In the genomic region with DNA sequence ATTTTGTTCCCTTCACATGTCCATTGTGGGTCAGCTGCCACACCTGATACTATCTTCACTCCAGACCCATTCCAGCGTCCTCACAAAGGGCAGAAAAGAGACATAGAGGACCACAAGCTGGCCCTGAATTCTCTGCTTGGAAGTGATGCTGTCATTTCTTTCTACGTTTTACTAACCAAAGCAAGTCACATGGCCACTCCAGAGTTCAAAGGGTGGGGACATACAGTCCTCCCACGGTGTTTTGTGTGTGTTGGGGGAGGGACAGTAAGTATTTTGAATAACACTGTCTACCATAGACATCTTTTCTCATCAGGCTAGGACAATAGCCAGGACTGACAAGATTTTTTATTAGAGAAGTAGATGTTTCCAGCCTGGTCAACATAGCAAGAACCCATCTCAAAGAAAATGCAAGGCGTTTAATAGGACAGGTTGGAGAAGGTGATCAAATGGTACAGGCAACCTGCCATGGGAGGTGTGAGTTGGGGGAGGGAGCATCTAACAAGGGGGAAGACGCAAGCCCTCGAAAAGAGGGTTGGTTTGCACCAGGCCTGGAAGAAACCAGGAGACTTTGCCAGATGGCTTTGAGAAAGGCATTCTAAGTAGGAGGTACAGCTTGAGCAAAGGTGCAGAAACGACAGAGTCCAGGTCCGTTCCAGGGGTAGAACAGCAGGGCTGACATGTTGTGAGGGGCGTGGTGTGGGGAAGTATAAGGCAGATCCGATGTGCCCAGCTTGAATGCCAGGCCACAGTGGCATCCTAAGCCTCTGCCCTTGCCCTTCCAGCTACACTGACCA, we compare ENCODE assay signal across 35 cellular contexts. TPM values are rescaled to one million over a fixed set of nuclear protein-coding genes. Genes with fewer than 3 reads are reported as not detected.
DNase-seq lines count a peak whose midpoint lies in the region; ATAC-seq, FAIRE-seq and TF ChIP-seq lines count a peak whose summit lies in the region.
"Had no signal": no experiment of that assay in that cellular context is flagged by ENCODE, and none has a peak within 500 bp of the region (broad histone marks: within the 10 kb centered on the region; RNA-seq: fewer than 3 reads in every experiment).

No MANE protein-coding gene starts in this region.

- intact Hi-C loops in HepG2 (cut with micrococcal nuclease; ENCODE audit: unreplicated experiment) (no loop called here), upper lobe of right lung (cut with DNase I) (no loop called here), PC-9 (cut with micrococcal nuclease; ENCODE audit: unreplicated experiment) (no loop called here)

- ATAC-seq in activated naive CD8-positive, alpha-beta T cell treated with anti-CD3 and anti-CD28 coated beads, Interleukin-2, amount 10 ng/mL, durations not matched to agents 7 days and 5 days (ENCODE audit: low read depth): peak; percentile 28
- peak; percentile 37 for ATAC-seq in HepG2
- peak; percentile 6 for ATAC-seq in upper lobe of right lung
- ATAC-seq: foreskin keratinocyte, GM12878, HCT116, psoas muscle had no signal

- POLR2A ChIA-PET in activated naive CD8-positive, alpha-beta T cell treated with anti-CD3 and anti-CD28 coated beads, Interleukin-2, amount 10 ng/mL, durations not matched to agents 7 days and 5 days (lab: Charles Lee): interaction anchor here (1.2 kb wide), 2 partner anchors 9 to 11 kb away, joined by 3 read pairs; a partner anchor contains a TSS
- POLR2A ChIA-PET in HepG2 (lab: Yijun Ruan, JAX) (no interaction called here), PC-9 (lab: Charles Lee; ENCODE audit: unreplicated experiment) (no interaction called here)

- no peak for DNase-seq in activated naive CD8-positive, alpha-beta T cell treated with anti-CD3 and anti-CD28 coated beads, Interleukin-2, amount 10 ng/mL, durations not matched to agents 7 days and 5 days
- DNase-seq in activated naive CD8-positive, alpha-beta T cell treated with anti-CD3 and anti-CD28 coated beads for 36 hours: no peak
- peak in 2 of 3 donors; percentile 31 to 43 for DNase-seq in Peyer's patch
- DNase-seq in HepG2 (ENCODE audit: low spot score): no peak
- DNase-seq in upper lobe of right lung: no peak
- DNase-seq in ecto neural progenitor cell (ENCODE audit: low spot score): no peak
- no peak for DNase-seq in PC-9
- DNase-seq: activated B cell treated with CpG ODN at 0.5 μM for 24 hours; activated CD4-positive, alpha-beta T cell treated with anti-CD3 and anti-CD28 coated beads, Interleukin-2, amount 50 U/mL, for 4 hours; activated CD8-positive, alpha-beta memory T cell treated with anti-CD3 and anti-CD28 coated beads, Interleukin-2, amount 50 U/mL, for 4 hours; activated effector memory CD4-positive, alpha-beta T cell treated with Interleukin-2 at 50 U/mL for 16 hours; DMS 273 treated with DMSO at 0.1 percent for 48 hours; EL; foreskin keratinocyte; heart right ventricle; kidney glomerular epithelial cell; NCI-H1417; NCI-H2029 treated with DMSO at 0.1 percent for 48 hours; NCI-H345; NCI-H748 treated with DMSO at 0.1 percent for 48 hours; psoas muscle; stimulated activated CD4-positive, alpha-beta T cell treated with anti-CD3 and anti-CD28 coated beads, Interleukin-15, amount 100 ng/mL, for 24 hours; T-helper 1 cell; thyroid gland had no signal

- H2AFZ ChIP-seq in HepG2 (ENCODE audit: low read length): no peak overlapping the region
- H2AFZ ChIP-seq in PC-9: no peak overlapping the region

- no peaks in the 10 kb centered on the region for H3K27me3 ChIP-seq in Peyer's patch
- H3K27me3 ChIP-seq in HepG2 (ENCODE audit: control insufficient read depth in 1 of 2, insufficient read depth in 2 of 2, low read length in 2 of 2): peaks cover 0 to 10% of the 10 kb centered on the region in 2 experiments; a peak in 3 of 5 replicates
- H3K27me3 ChIP-seq in upper lobe of right lung: no peaks in the 10 kb centered on the region
- H3K27me3 ChIP-seq in PC-9 (ENCODE audit: insufficient read depth, low read depth): no peaks in the 10 kb centered on the region
- H3K27me3 ChIP-seq: esophagus muscularis mucosa, foreskin keratinocyte, heart right ventricle, thyroid gland had no signal

- BruUV-seq in HepG2 (replicated peaks; lab: Mats Ljungman, UMichigan) (no TSS peak), PC-9 (replicated peaks; lab: Mats Ljungman, UMichigan) (no TSS peak)

- no peak overlapping the region for H3K9ac ChIP-seq in HepG2 (ENCODE audit: insufficient read depth, low read depth, low read length)
- H3K9ac ChIP-seq: KMS-11 had no signal

- in situ Hi-C loops in HepG2 (cut with HindIII; ENCODE audit: extremely low pct_ligation_motif_present, low pct_unique_long_range_greater_than_20kb): no loop called here

- H3K9me2 ChIP-seq in PC-9 (ENCODE audit: insufficient read depth): no peaks in the 10 kb centered on the region

- H3K4me3 ChIP-seq in Peyer's patch (no peak overlapping the region), HepG2 (replicated peaks in 1 of 3; ENCODE audit: insufficient read depth in 1 of 3, low read depth in 2 of 3, low read length in 3 of 3) (no peak overlapping the region), upper lobe of right lung (no peak overlapping the region), PC-9 (no peak overlapping the region)
- H3K4me3 ChIP-seq: esophagus muscularis mucosa, GM12878, heart right ventricle, lung, psoas muscle, thyroid gland had no signal

- H3K9me3 Mint-ChIP-seq in activated naive CD8-positive, alpha-beta T cell treated with anti-CD3 and anti-CD28 coated beads, Interleukin-2, amount 10 ng/mL, durations not matched to agents 7 days and 5 days: no peaks in the 10 kb centered on the region
- no peaks in the 10 kb centered on the region for H3K9me3 Mint-ChIP-seq in activated naive CD8-positive, alpha-beta T cell treated with anti-CD3 and anti-CD28 coated beads for 36 hours
- H3K9me3 Mint-ChIP-seq: activated B cell treated with CpG ODN at 0.5 μM for 24 hours; endodermal cell; stimulated activated naive CD8-positive, alpha-beta T cell treated with anti-CD3 and anti-CD28 coated beads, Interleukin-15, Interleukin-2, amounts not matched to agents 100 ng/mL and 50 ng/mL, for 24 hours had no signal

- H3F3A ChIP-seq in PC-9 (ENCODE audit: insufficient read depth, low read depth): no peaks in the 10 kb centered on the region

- no peak for FAIRE-seq in HepG2 (lab: Jason Lieb, UNC)
- FAIRE-seq: colon, GM12878, HTR-8/SVneo had no signal

- TF ChIP-seq POLR2A in Peyer's patch (IDR thresholded peaks at IDR 0.05): no peak
- TF ChIP-seq POLR2A in HepG2 (IDR thresholded peaks at IDR 0.05; ENCODE audit: insufficient read depth in 1 of 2, low read depth in 2 of 2, low read length in 2 of 2): no peak

- no peak for TF ChIP-seq RAD21 in HepG2 (CRISPR knock-in tag; IDR thresholded peaks at IDR 0.05)

- no peaks in the 10 kb centered on the region for H3K27me3 Mint-ChIP-seq in activated naive CD8-positive, alpha-beta T cell treated with anti-CD3 and anti-CD28 coated beads, Interleukin-2, amount 10 ng/mL, durations not matched to agents 7 days and 5 days
- H3K27me3 Mint-ChIP-seq in activated naive CD8-positive, alpha-beta T cell treated with anti-CD3 and anti-CD28 coated beads for 36 hours: no peaks in the 10 kb centered on the region
- H3K27me3 Mint-ChIP-seq: activated B cell treated with CpG ODN at 0.5 μM for 24 hours; stimulated activated naive CD8-positive, alpha-beta T cell treated with anti-CD3 and anti-CD28 coated beads, Interleukin-15, Interleukin-2, amounts not matched to agents 100 ng/mL and 50 ng/mL, for 24 hours had no signal

- TF ChIP-seq CTCF in Peyer's patch (IDR thresholded peaks at IDR 0.05) (no peak), HepG2 (CRISPR knock-in tag; IDR thresholded peaks at IDR 0.05) (no peak), upper lobe of right lung (IDR thresholded peaks at IDR 0.05) (no peak), PC-9 (conservative IDR thresholded peaks at IDR 0.05) (no peak)

- H4K20me1 ChIP-seq in HepG2 (ENCODE audit: insufficient read depth, low read length): no peaks in the 10 kb centered on the region
- no peaks in the 10 kb centered on the region for H4K20me1 ChIP-seq in PC-9 (ENCODE audit: insufficient read depth)

- H3K79me2 ChIP-seq in HepG2 (ENCODE audit: insufficient read depth, low read length): no peaks in the 10 kb centered on the region
- H3K79me2 ChIP-seq in PC-9 (ENCODE audit: low read depth): no peaks in the 10 kb centered on the region

- CTCF ChIA-PET in HepG2 (lab: Yijun Ruan, JAX; ENCODE audit: low intra/inter-chr PET ratio, low total read pairs): no interaction called here
- CTCF ChIA-PET in PC-9 (lab: Charles Lee): no interaction called here

- no peak overlapping the region for H3K4me3 Mint-ChIP-seq in activated naive CD8-positive, alpha-beta T cell treated with anti-CD3 and anti-CD28 coated beads, Interleukin-2, amount 10 ng/mL, durations not matched to agents 7 days and 5 days
- H3K4me3 Mint-ChIP-seq in activated naive CD8-positive, alpha-beta T cell treated with anti-CD3 and anti-CD28 coated beads for 36 hours: no peak overlapping the region
- H3K4me3 Mint-ChIP-seq: activated B cell treated with CpG ODN at 0.5 μM for 24 hours; endodermal cell; stimulated activated naive CD8-positive, alpha-beta T cell treated with anti-CD3 and anti-CD28 coated beads, Interleukin-15, Interleukin-2, amounts not matched to agents 100 ng/mL and 50 ng/mL, for 24 hours had no signal

- no peak overlapping the region for H3K4me2 ChIP-seq in HepG2 (ENCODE audit: low read depth, low read length)
- H3K4me2 ChIP-seq in PC-9: no peak overlapping the region
- H3K4me2 ChIP-seq: KMS-11 had no signal

- H3K9me3 ChIP-seq in Peyer's patch (no peaks in the 10 kb centered on the region), HepG2 (ENCODE audit: low read length) (no peaks in the 10 kb centered on the region), upper lobe of right lung (no peaks in the 10 kb centered on the region), PC-9 (ENCODE audit: insufficient read depth, low read depth) (no peaks in the 10 kb centered on the region)
- H3K9me3 ChIP-seq: esophagus muscularis mucosa, heart right ventricle, psoas muscle, thyroid gland had no signal

- H3K4me1 ChIP-seq in Peyer's patch (peaks cover 0 to 22% (median 4%) of the 10 kb centered on the region in 4 donors), HepG2 (ENCODE audit: insufficient read depth, low read length) (peaks cover 7% of the 10 kb centered on the region), upper lobe of right lung (peaks cover 13% of the 10 kb centered on the region), PC-9 (replicated peaks; ENCODE audit: insufficient read depth) (no peaks in the 10 kb centered on the region)
- H3K4me1 ChIP-seq: foreskin keratinocyte, psoas muscle, thyroid gland had no signal

- H3K36me3 Mint-ChIP-seq in activated naive CD8-positive, alpha-beta T cell treated with anti-CD3 and anti-CD28 coated beads, Interleukin-2, amount 10 ng/mL, durations not matched to agents 7 days and 5 days: peaks cover 2% of the 10 kb centered on the region
- H3K36me3 Mint-ChIP-seq in activated naive CD8-positive, alpha-beta T cell treated with anti-CD3 and anti-CD28 coated beads for 36 hours: no peaks in the 10 kb centered on the region

- H3K36me3 ChIP-seq in Peyer's patch (no peaks in the 10 kb centered on the region), HepG2 (replicated peaks in 1 of 2; ENCODE audit: control insufficient read depth in 1 of 2, insufficient read depth in 2 of 2, low read length in 2 of 2) (no peaks in the 10 kb centered on the region), upper lobe of right lung (peaks cover 10% of the 10 kb centered on the region), PC-9 (ENCODE audit: low read depth) (no peaks in the 10 kb centered on the region)
- H3K36me3 ChIP-seq: thyroid gland had no signal

- 28% methylated on average over 8 of the region's 10 CpGs for WGBS in HepG2 (ENCODE audit: low lambda C conversion rate)

- no peak overlapping the region for H3K27ac Mint-ChIP-seq in activated naive CD8-positive, alpha-beta T cell treated with anti-CD3 and anti-CD28 coated beads, Interleukin-2, amount 10 ng/mL, durations not matched to agents 7 days and 5 days
- H3K27ac Mint-ChIP-seq in activated naive CD8-positive, alpha-beta T cell treated with anti-CD3 and anti-CD28 coated beads for 36 hours: no peak overlapping the region
- H3K27ac Mint-ChIP-seq: activated B cell treated with CpG ODN at 0.5 μM for 24 hours; endodermal cell; stimulated activated naive CD8-positive, alpha-beta T cell treated with anti-CD3 and anti-CD28 coated beads, Interleukin-15, Interleukin-2, amounts not matched to agents 100 ng/mL and 50 ng/mL, for 24 hours had no signal

- TF ChIP-seq EP300 in HepG2 (IDR thresholded peaks at IDR 0.05; ENCODE audit: low read depth in 2 of 2, low read length in 2 of 2) (no peak), HepG2 (CRISPR knock-in tag; IDR thresholded peaks at IDR 0.05; ENCODE audit: borderline replicate concordance) (no peak)

- peaks cover 19% of the 10 kb centered on the region for H3K4me1 Mint-ChIP-seq in activated naive CD8-positive, alpha-beta T cell treated with anti-CD3 and anti-CD28 coated beads, Interleukin-2, amount 10 ng/mL, durations not matched to agents 7 days and 5 days
- peaks cover 24% of the 10 kb centered on the region for H3K4me1 Mint-ChIP-seq in activated naive CD8-positive, alpha-beta T cell treated with anti-CD3 and anti-CD28 coated beads for 36 hours

- H3K27ac ChIP-seq in Peyer's patch: no peak overlapping the region
- no peak overlapping the region for H3K27ac ChIP-seq in HepG2 (ENCODE audit: extremely low read length, insufficient read depth, low read length)
- no peak overlapping the region for H3K27ac ChIP-seq in upper lobe of right lung
- no peak overlapping the region for H3K27ac ChIP-seq in PC-9
- H3K27ac ChIP-seq: C4-2B, esophagus muscularis mucosa, foreskin keratinocyte, KMS-11, psoas muscle, thyroid gland had no signal

RNA-seq across cellular contexts. Expression of a gene that starts 11.3 kb away (rescaled TPM):
- total RNA-seq in activated naive CD8-positive, alpha-beta T cell treated with anti-CD3 and anti-CD28 coated beads, Interleukin-2, amount 10 ng/mL, durations not matched to agents 7 days and 5 days: 10 to 100 TPM; 56.5 to 58.1 TPM
- 1 to 10 TPM; 5.3 to 6.6 TPM for total RNA-seq in activated naive CD8-positive, alpha-beta T cell treated with anti-CD3 and anti-CD28 coated beads for 36 hours
- 10 to 100 TPM in 2 of 4 donors, 1 to 10 TPM in 2; 8.6 to 31.4 (median 11.6) TPM for total RNA-seq in Peyer's patch
- total RNA-seq in HepG2 (2016; rRNA removed; fragmentation: Illumina TruSeq; extraction: Trizol): 0.27 and 0.42 TPM in 2 replicates
- not detected in 2 replicates for total RNA-seq in HepG2 (2016; cell fraction: cytosol; rRNA removed; fragmentation: Illumina TruSeq; extraction: Trizol; ENCODE audit: low read depth)
- total RNA-seq in HepG2 (2016; cell fraction: insoluble cytoplasmic fraction; rRNA removed; fragmentation: Illumina TruSeq; extraction: Trizol): 0.50 and 0.52 TPM in 2 replicates
- total RNA-seq in HepG2 (2016; cell fraction: membrane; rRNA removed; fragmentation: Illumina TruSeq; extraction: Trizol): 0.21 and 0.40 TPM in 2 replicates
- total RNA-seq in HepG2 (2016; cell fraction: nucleus; rRNA removed; fragmentation: Illumina TruSeq; extraction: Trizol): 0.19 TPM in 1 of 2 replicates, not detected in the other
- polyA plus RNA-seq in HepG2 (2011; rRNA removed): 0.08 and 0.29 TPM in 2 replicates
- polyA plus RNA-seq in HepG2 (2011; cell fraction: cytosol; rRNA removed): 0.07 and 0.22 TPM in 2 replicates
- 0.07 TPM in 1 of 2 replicates, not detected in the other for polyA plus RNA-seq in HepG2 (2011; cell fraction: nucleus; rRNA removed)
- polyA plus RNA-seq in HepG2 (2012): 0.21 TPM in 1 of 2 replicates, not detected in the other
- polyA plus RNA-seq in HepG2 (2016; cell fraction: cytosol; fragmentation: Illumina TruSeq; extraction: Trizol; ENCODE audit: low read depth): 0.07 and 0.14 TPM in 2 replicates
- polyA plus RNA-seq in HepG2 (2016; cell fraction: insoluble cytoplasmic fraction; fragmentation: Illumina TruSeq; extraction: Trizol; ENCODE audit: low read depth): 0.35 and 0.75 TPM in 2 replicates
- 0.18 and 0.30 TPM in 2 replicates for polyA plus RNA-seq in HepG2 (2016; cell fraction: membrane; fragmentation: Illumina TruSeq; extraction: Trizol; ENCODE audit: low read depth)
- polyA plus RNA-seq in HepG2 (2016; cell fraction: nucleus; fragmentation: Illumina TruSeq; extraction: Trizol; ENCODE audit: insufficient read depth, low read depth): 0.25 and 0.44 TPM in 2 replicates
- polyA minus RNA-seq in HepG2 (2011; rRNA and poly(A)+ RNA removed; ENCODE audit: low replicate concordance): 0.23 TPM in 1 of 2 replicates, not detected in the other
- polyA minus RNA-seq in HepG2 (2011; cell fraction: cytosol; rRNA and poly(A)+ RNA removed): not detected in 2 replicates
- polyA minus RNA-seq in HepG2 (2011; cell fraction: nucleus; rRNA and poly(A)+ RNA removed): not detected in 2 replicates
- 64.9 TPM for total RNA-seq in upper lobe of right lung
- total RNA-seq in PC-9 (2021): 3.9 and 7.7 TPM in 2 replicates

RNA-seq across cellular contexts. Expression of a gene that starts 43.9 kb away (rescaled TPM):
- total RNA-seq in activated naive CD8-positive, alpha-beta T cell treated with anti-CD3 and anti-CD28 coated beads, Interleukin-2, amount 10 ng/mL, durations not matched to agents 7 days and 5 days: under 1 TPM; 0.14 to 0.26 TPM
- not detected for total RNA-seq in activated naive CD8-positive, alpha-beta T cell treated with anti-CD3 and anti-CD28 coated beads for 36 hours
- total RNA-seq in Peyer's patch (not detected), HepG2 (2016; rRNA removed; fragmentation: Illumina TruSeq; extraction: Trizol) (not detected in 2 replicates), upper lobe of right lung (not detected), PC-9 (2021) (not detected in 2 replicates)
- not detected in 2 replicates for total RNA-seq in HepG2 (2016; cell fraction: cytosol; rRNA removed; fragmentation: Illumina TruSeq; extraction: Trizol; ENCODE audit: low read depth)
- not detected in 2 replicates for total RNA-seq in HepG2 (2016; cell fraction: insoluble cytoplasmic fraction; rRNA removed; fragmentation: Illumina TruSeq; extraction: Trizol)
- total RNA-seq in HepG2 (2016; cell fraction: membrane; rRNA removed; fragmentation: Illumina TruSeq; extraction: Trizol): not detected in 2 replicates
- total RNA-seq in HepG2 (2016; cell fraction: nucleus; rRNA removed; fragmentation: Illumina TruSeq; extraction: Trizol): not detected in 2 replicates
- not detected in 2 replicates for polyA plus RNA-seq in HepG2 (2011; rRNA removed)
- 0.04 TPM in 1 of 2 replicates, not detected in the other for polyA plus RNA-seq in HepG2 (2011; cell fraction: cytosol; rRNA removed)
- polyA plus RNA-seq in HepG2 (2011; cell fraction: nucleus; rRNA removed): 0.07 TPM in 1 of 2 replicates, not detected in the other
- polyA plus RNA-seq in HepG2 (2012): not detected in 2 replicates
- not detected in 2 replicates for polyA plus RNA-seq in HepG2 (2016; cell fraction: cytosol; fragmentation: Illumina TruSeq; extraction: Trizol; ENCODE audit: low read depth)
- polyA plus RNA-seq in HepG2 (2016; cell fraction: insoluble cytoplasmic fraction; fragmentation: Illumina TruSeq; extraction: Trizol; ENCODE audit: low read depth): not detected in 2 replicates
- not detected in 2 replicates for polyA plus RNA-seq in HepG2 (2016; cell fraction: membrane; fragmentation: Illumina TruSeq; extraction: Trizol; ENCODE audit: low read depth)
- polyA plus RNA-seq in HepG2 (2016; cell fraction: nucleus; fragmentation: Illumina TruSeq; extraction: Trizol; ENCODE audit: insufficient read depth, low read depth): not detected in 2 replicates
- not detected in 2 replicates for polyA minus RNA-seq in HepG2 (2011; rRNA and poly(A)+ RNA removed; ENCODE audit: low replicate concordance)
- polyA minus RNA-seq in HepG2 (2011; cell fraction: cytosol; rRNA and poly(A)+ RNA removed): not detected in 2 replicates
- polyA minus RNA-seq in HepG2 (2011; cell fraction: nucleus; rRNA and poly(A)+ RNA removed): not detected in 2 replicates
- total RNA-seq: activated B cell treated with CpG ODN at 0.5 μM for 24 hours, foreskin keratinocyte, GM12878, psoas muscle, SK-MEL-5 had no signal
- polyA plus RNA-seq: GM12878 had no signal

Comparison
In these comparisons a context has a peak if more than half of its experiments do, and no peak if none do; other contexts are left out.
1. DNase-seq: peak in Peyer's patch (2 of 3); none in activated naive CD8-positive, alpha-beta T cell treated with anti-CD3 and anti-CD28 coated beads, Interleukin-2, amount 10 ng/mL, durations not matched to agents 7 days and 5 days (single experiment), activated naive CD8-positive, alpha-beta T cell treated with anti-CD3 and anti-CD28 coated beads for 36 hours (single experiment), HepG2 (single experiment), upper lobe of right lung (single experiment), ecto neural progenitor cell (single experiment) and PC-9 (0 of 2).
2. Peak in every context shown above with its lines, with median percentiles within 50 percentile points of each other: ATAC-seq.